1 cellular context compared by ENCODE assay signal in the genomic region with DNA sequence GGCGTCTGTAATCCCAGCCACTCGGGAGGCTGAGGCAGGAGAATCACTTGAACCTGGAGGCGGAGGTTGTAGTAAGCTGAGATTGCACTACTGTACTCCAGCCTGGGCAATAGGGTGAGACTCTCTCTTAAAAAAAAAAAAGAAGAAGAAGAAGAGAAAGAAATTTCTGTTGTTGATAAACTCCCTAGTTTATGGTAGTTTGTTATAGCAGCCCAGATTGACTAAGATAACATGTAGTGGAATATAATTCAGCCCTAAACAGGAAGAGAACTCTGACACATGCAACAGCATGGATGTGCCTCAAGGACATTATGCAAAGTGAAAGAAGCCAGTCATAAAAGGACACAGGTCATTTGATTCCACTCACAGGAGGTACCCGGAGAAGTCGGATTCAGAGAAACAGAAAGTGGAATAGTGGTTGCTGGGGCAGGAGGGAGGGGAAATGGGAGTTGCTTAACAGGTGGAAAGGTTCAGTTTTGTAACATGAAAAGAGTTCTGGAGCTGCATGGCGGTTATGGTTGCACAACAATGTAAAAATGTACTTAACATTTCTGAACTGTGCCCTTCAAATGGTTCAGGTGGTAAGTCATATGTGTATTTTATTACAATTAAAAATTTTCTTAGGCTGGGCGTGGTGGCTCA.
TF ChIP-seq lines count a peak whose summit lies in the region.

No MANE protein-coding gene starts in this region.

TF ChIP-seq in HepG2, 621 proteins besides CTCF, POLR2A, EP300 and RAD21 (continued from another document and continues in another):
- TF ChIP-seq CEBPZ (IDR thresholded peaks at IDR 0.05; ENCODE audit: low read length) (no peak), ZBTB25 (CRISPR knock-in tag; IDR thresholded peaks at IDR 0.05) (peak; percentile 89), ZNF772 (CRISPR knock-in tag; IDR thresholded peaks at IDR 0.05) (0 out of 2 replicates have a peak, but pooled peaks have one; percentile 34), ZNF20 (CRISPR knock-in tag; IDR thresholded peaks at IDR 0.05) (no peak), RFX1 (IDR thresholded peaks at IDR 0.05) (no peak), ZSCAN12 (CRISPR knock-in tag; IDR thresholded peaks at IDR 0.05) (0 out of 2 replicates have a peak, but pooled peaks have one; percentile 68), ZNF672 (CRISPR knock-in tag; IDR thresholded peaks at IDR 0.05) (no peak), ZNF143 (CRISPR knock-in tag; IDR thresholded peaks at IDR 0.05) (peak; percentile 46; the same call in 1 of the 2 replicates), IRF1 (CRISPR knock-in tag; IDR thresholded peaks at IDR 0.05; ENCODE audit: low read depth) (0 out of 2 replicates have a peak, but pooled peaks have one; percentile 78), GATAD1 (CRISPR knock-in tag; IDR thresholded peaks at IDR 0.05) (peak; percentile 52; the same call in 1 of the 2 replicates), HMG20A (CRISPR knock-in tag; IDR thresholded peaks at IDR 0.05; ENCODE audit: borderline replicate concordance) (peak; percentile 79), ZNF768 (CRISPR knock-in tag; IDR thresholded peaks at IDR 0.05) (no peak), ZHX2 (IDR thresholded peaks at IDR 0.05; ENCODE audit: low read depth) (0 out of 2 replicates have a peak, but pooled peaks have one; percentile 24), ZHX2 (CRISPR knock-in tag; IDR thresholded peaks at IDR 0.05; ENCODE audit: borderline replicate concordance) (no peak; the same call in 1 of the 2 replicates), PCBP1 (IDR thresholded peaks at IDR 0.05; ENCODE audit: borderline replicate concordance, low read depth, low read length) (no peak), RELA (CRISPR knock-in tag; IDR thresholded peaks at IDR 0.05) (peak; percentile 67; the same call in 1 of the 2 replicates), ARID5B (CRISPR knock-in tag; IDR thresholded peaks at IDR 0.05) (peak; percentile 91), ZNF773 (CRISPR knock-in tag; IDR thresholded peaks at IDR 0.05; ENCODE audit: borderline replicate concordance) (no peak), FOSL1 (CRISPR knock-in tag; IDR thresholded peaks at IDR 0.05; ENCODE audit: borderline replicate concordance) (no peak), MIER2 (CRISPR knock-in tag; IDR thresholded peaks at IDR 0.05) (peak; percentile 52; the same call in 1 of the 2 replicates), ZSCAN31 (CRISPR knock-in tag; IDR thresholded peaks at IDR 0.05; ENCODE audit: low read depth) (0 out of 2 replicates have a peak, but pooled peaks have one; percentile 49), DMAP1 (CRISPR knock-in tag; IDR thresholded peaks at IDR 0.05) (peak; percentile 82), ZNF256 (CRISPR knock-in tag; conservative IDR thresholded peaks at IDR 0.05) (0 out of 2 replicates have a peak, but pooled peaks have one; percentile 28), ZNF367 (CRISPR knock-in tag; IDR thresholded peaks at IDR 0.05; ENCODE audit: borderline replicate concordance) (0 out of 2 replicates have a peak, but pooled peaks have one; percentile 35), CENPT (CRISPR knock-in tag; IDR thresholded peaks at IDR 0.05; ENCODE audit: low read depth) (no peak), CBX5 (CRISPR knock-in tag; IDR thresholded peaks at IDR 0.05; ENCODE audit: borderline replicate concordance) (peak; percentile 65; the same call in 1 of the 2 replicates), ZNF746 (CRISPR knock-in tag; IDR thresholded peaks at IDR 0.05) (no peak; the same call in 1 of the 2 replicates), ZNF792 (CRISPR knock-in tag; IDR thresholded peaks at IDR 0.05) (peak; percentile 61), ZNF652 (CRISPR knock-in tag; IDR thresholded peaks at IDR 0.05; ENCODE audit: borderline replicate concordance, low read depth) (0 out of 2 replicates have a peak, but pooled peaks have one; percentile 5), ZNF644 (CRISPR knock-in tag; IDR thresholded peaks at IDR 0.05; ENCODE audit: low read depth) (no peak; the same call in 1 of the 2 replicates), BORCS8-MEF2B (CRISPR knock-in tag; IDR thresholded peaks at IDR 0.05) (peak; percentile 13; the same call in 1 of the 2 replicates), SETDB1 (CRISPR knock-in tag; IDR thresholded peaks at IDR 0.05; ENCODE audit: borderline replicate concordance) (no peak)
- TF ChIP-seq, protein P1, sequence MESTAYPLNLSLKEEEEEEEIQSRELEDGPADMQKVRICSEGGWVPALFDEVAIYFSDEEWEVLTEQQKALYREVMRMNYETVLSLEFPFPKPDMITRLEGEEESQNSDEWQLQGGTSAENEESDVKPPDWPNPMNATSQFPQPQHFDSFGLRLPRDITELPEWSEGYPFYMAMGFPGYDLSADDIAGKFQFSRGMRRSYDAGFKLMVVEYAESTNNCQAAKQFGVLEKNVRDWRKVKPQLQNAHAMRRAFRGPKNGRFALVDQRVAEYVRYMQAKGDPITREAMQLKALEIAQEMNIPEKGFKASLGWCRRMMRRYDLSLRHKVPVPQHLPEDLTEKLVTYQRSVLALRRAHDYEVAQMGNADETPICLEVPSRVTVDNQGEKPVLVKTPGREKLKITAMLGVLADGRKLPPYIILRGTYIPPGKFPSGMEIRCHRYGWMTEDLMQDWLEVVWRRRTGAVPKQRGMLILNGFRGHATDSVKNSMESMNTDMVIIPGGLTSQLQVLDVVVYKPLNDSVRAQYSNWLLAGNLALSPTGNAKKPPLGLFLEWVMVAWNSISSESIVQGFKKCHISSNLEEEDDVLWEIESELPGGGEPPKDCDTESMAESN (CRISPR knock-in tag; conservative IDR thresholded peaks at IDR 0.05), result 0 out of 2 replicates have a peak, but pooled peaks have one; percentile 29
- TF ChIP-seq, protein P2, sequence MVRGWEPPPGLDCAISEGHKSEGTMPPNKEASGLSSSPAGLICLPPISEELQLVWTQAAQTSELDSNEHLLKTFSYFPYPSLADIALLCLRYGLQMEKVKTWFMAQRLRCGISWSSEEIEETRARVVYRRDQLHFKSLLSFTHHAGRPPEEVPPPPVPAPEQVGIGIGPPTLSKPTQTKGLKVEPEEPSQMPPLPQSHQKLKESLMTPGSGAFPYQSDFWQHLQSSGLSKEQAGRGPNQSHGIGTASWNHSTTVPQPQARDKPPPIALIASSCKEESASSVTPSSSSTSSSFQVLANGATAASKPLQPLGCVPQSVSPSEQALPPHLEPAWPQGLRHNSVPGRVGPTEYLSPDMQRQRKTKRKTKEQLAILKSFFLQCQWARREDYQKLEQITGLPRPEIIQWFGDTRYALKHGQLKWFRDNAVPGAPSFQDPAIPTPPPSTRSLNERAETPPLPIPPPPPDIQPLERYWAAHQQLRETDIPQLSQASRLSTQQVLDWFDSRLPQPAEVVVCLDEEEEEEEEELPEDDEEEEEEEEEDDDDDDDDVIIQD (CRISPR knock-in tag; IDR thresholded peaks at IDR 0.05; ENCODE audit: low read depth), result peak; percentile 60; the same call in 1 of the 2 replicates
